19 cellular contexts compared by ENCODE assay signal in the genomic region with DNA sequence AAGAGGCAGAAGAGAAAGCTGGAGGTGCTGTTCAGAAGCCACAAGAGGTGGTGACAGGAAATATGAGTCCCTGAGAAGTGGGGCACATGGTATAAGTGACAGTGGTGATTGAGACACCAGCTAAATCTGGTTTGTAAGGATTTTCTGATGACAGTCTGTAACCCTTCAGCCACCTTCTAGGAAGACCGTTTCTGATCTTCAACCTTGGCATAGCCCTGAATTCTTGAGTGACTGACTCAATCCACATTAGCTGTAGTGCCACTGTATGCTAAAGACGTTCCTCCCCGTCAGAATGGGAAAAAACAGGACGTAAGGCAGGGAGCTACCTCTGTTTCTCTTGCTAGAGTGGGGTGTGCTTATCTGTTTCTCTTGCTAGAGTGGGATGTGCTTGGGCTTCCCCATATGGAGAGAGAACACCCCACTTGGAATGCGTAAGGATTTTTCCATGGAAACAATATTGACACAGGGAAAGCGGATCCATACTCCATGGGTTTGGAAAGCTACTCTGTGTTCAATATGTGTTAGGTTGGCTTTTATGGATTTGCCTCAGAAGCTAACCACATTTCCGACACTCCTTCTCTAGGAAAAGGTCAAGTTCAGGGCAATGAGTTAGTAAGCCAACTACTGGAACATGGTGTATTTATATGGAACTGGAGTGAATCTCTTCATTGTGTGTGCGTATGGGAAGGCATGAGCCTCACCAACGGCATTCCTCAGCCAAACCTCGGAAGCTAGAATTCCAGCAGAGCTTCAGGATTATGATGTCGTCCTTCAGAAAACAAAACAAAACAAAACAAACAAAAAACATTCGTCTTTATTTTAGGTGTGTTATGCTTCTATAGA.
DNase-seq lines count a peak whose midpoint lies in the region; TF ChIP-seq lines count a peak whose summit lies in the region.
"Had no signal": no experiment of that assay in that cellular context is flagged by ENCODE, and none has a peak within 500 bp of the region (broad histone marks: within the 10 kb centered on the region; RNA-seq: fewer than 3 reads in every experiment).

No MANE protein-coding gene starts in this region.

- no peak overlapping the region for H3K4me3 ChIP-seq in MG63
- H3K4me3 ChIP-seq in astrocyte of the spinal cord (ENCODE audit: low read depth, low read length): no peak overlapping the region
- no peak overlapping the region for H3K4me3 ChIP-seq in ovary
- H3K4me3 ChIP-seq: esophagus muscularis mucosa, left ventricle myocardium inferior, sigmoid colon had no signal

- H3K36me3 ChIP-seq in MG63: no peaks in the 10 kb centered on the region
- H3K36me3 ChIP-seq in ovary: no peaks in the 10 kb centered on the region
- H3K36me3 ChIP-seq: esophagus muscularis mucosa, left ventricle myocardium inferior, sigmoid colon, WERI-Rb-1 had no signal

- DNase-seq in MG63: peak; percentile 40
- peak; percentile 77 for DNase-seq in astrocyte of the spinal cord (ENCODE audit: low read depth, low spot score)
- peak; percentile 82 for DNase-seq in iris pigment epithelial cell (ENCODE audit: low read depth)
- peak; percentile 2 for DNase-seq in stromal cell of bone marrow (ENCODE audit: low read depth)
- DNase-seq in ovary: no peak
- no peak for DNase-seq in cerebellar nuclear complex (lab: John Stamatoyannopoulos, UW)
- no peak for DNase-seq in medulla oblongata (ENCODE audit: extremely low spot score)
- DNase-seq: cortex of kidney; DMS53; left ventricle myocardium inferior; naive thymus-derived CD8-positive, alpha-beta T cell; NCI-H1694 treated with DMSO at 0.1 percent for 48 hours; NCI-H524 treated with DMSO at 0.1 percent for 48 hours; OCI-M1; sigmoid colon; stimulated activated CD4-positive, alpha-beta T cell treated with anti-CD3 and anti-CD28 coated beads, Interleukin-2, amount 100 ng/mL, for 24 hours; SW 1271; WERI-Rb-1 had no signal

- in situ Hi-C loops in astrocyte of the spinal cord (cut with HindIII; ENCODE audit: low sequenced_read_pairs): no loop called here

- H3K27ac ChIP-seq in ovary: no peak overlapping the region
- H3K27ac ChIP-seq: esophagus muscularis mucosa, left ventricle myocardium inferior, sigmoid colon, WERI-Rb-1 had no signal

- no peak for TF ChIP-seq EP300 in ovary (IDR thresholded peaks at IDR 0.05)

- 36 to 41% (median 37%) methylated on average over 12 of the region's 12 CpGs for WGBS in ovary, 3 donors

- H3K27me3 ChIP-seq in MG63 (no peaks in the 10 kb centered on the region), ovary (no peaks in the 10 kb centered on the region)
- H3K27me3 ChIP-seq: esophagus muscularis mucosa, sigmoid colon had no signal

- intact Hi-C loops in ovary (cut with DNase I): no loop called here

- TF ChIP-seq POLR2A in ovary (IDR thresholded peaks at IDR 0.05): no peak

- peaks cover 2% of the 10 kb centered on the region for H3K4me1 ChIP-seq in ovary (ENCODE audit: insufficient read depth)
- H3K4me1 ChIP-seq: esophagus muscularis mucosa, sigmoid colon had no signal

- TF ChIP-seq CTCF in astrocyte of the spinal cord (IDR thresholded peaks at IDR 0.05; ENCODE audit: low read depth, low read length): no peak
- TF ChIP-seq CTCF in ovary (IDR thresholded peaks at IDR 0.05): no peak

- H3K9me3 ChIP-seq in MG63 (no peaks in the 10 kb centered on the region), ovary (no peaks in the 10 kb centered on the region)
- H3K9me3 ChIP-seq: esophagus muscularis mucosa, left ventricle myocardium inferior, sigmoid colon had no signal

Comparison
In these comparisons a context has a peak if more than half of its experiments do, and no peak if none do; other contexts are left out.
1. DNase-seq: peak in MG63 (single experiment), astrocyte of the spinal cord (single experiment), iris pigment epithelial cell (single experiment) and stromal cell of bone marrow (single experiment); none in ovary (0 of 5), cerebellar nuclear complex (0 of 2) and medulla oblongata (single experiment).